Comparison of ENCODE assay signal across 31 cellular contexts in genomic region chr13:89977203-89977602, GRCh38.
"Had no signal": no experiment of that assay in that cellular context is flagged by ENCODE, and none has a peak within 500 bp of the region (broad histone marks: within the 10 kb centered on the region; RNA-seq: fewer than 3 reads in every experiment).

No MANE protein-coding gene starts in this region.

- H3K36me3 Mint-ChIP-seq: T-cell had no signal

- H3K4me2 ChIP-seq: SK-N-SH had no signal

- H3K9me3 ChIP-seq: MG63, Peyer's patch, SJSA1, SK-N-SH had no signal

- H3K27ac Mint-ChIP-seq: T-cell had no signal

- H3K9ac ChIP-seq: SK-N-SH had no signal

- H3K4me1 Mint-ChIP-seq: T-cell had no signal

- H3K4me1 ChIP-seq: Peyer's patch had no signal

- H3K36me3 ChIP-seq: MG63, Peyer's patch, SJSA1 had no signal

- H3K27me3 Mint-ChIP-seq: T-cell had no signal

- H3K4me3 ChIP-seq: MG63, Peyer's patch, SJSA1 had no signal

- DNase-seq: Karpas-422, MG63, NCI-H1048, NCI-H1092 treated with DMSO at 0.1 percent for 48 hours, NCI-H1105 treated with DMSO at 0.1 percent for 48 hours, NCI-H1417, NCI-H1436, NCI-H146, NCI-H1694, NCI-H187, NCI-H1930, NCI-H2029 treated with DMSO at 0.1 percent for 48 hours, NCI-H2081 treated with DMSO at 0.1 percent for 48 hours, NCI-H2107, NCI-H2171, NCI-H226, NCI-H446 treated with DMSO at 0.1 percent for 48 hours, NCI-H510A, NCI-H524, NCI-H526, NCI-H69, NCI-H748 treated with DMSO at 0.1 percent for 48 hours, NCI-H82, Peyer's patch, Right ventricle myocardium superior, RPMI8226, SHP77 treated with DMSO at 0.1 percent for 48 hours, SK-N-SH, SW 1271, T-cell had no signal

- H3K4me3 Mint-ChIP-seq: T-cell had no signal

- H3K27ac ChIP-seq: Peyer's patch, SJSA1 had no signal

- ATAC-seq: T-cell had no signal

- H3K27me3 ChIP-seq: MG63, Peyer's patch, SJSA1 had no signal
